ENCODE assay signal across 19 cellular contexts in the genomic region with DNA sequence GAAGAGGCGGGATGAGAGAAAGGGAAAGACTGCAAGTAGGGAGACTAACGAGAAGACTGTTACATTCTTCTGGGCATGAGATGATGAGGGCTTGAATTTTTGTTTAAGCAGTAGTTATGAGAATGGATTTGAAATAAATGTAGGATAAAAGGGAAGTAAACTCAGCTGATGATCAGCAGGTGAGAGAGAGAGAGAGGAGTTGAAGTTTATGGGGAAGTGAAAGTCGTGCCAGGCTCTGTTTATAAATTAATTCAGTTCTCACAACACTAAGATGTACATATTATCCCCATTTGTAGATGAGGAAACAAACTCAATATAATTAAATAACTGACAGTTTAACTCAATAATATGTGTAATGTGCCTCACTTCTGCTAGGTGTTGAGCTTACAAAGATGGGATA.
DNase-seq lines count a peak whose midpoint lies in the region; ATAC-seq, FAIRE-seq and TF ChIP-seq lines count a peak whose summit lies in the region.
"Had no signal": no experiment of that assay in that cellular context is flagged by ENCODE, and none has a peak within 500 bp of the region (broad histone marks: within the 10 kb centered on the region; RNA-seq: fewer than 3 reads in every experiment).

No MANE protein-coding gene starts in this region.

- DNase-seq in NOMO-1 (lab: John Stamatoyannopoulos, UW; ENCODE audit: unreplicated experiment in 2 of 2) = peak; percentile 71 to 91
- DNase-seq in GM12878 (ENCODE audit: low read depth, low spot score) = no peak
- no peak for DNase-seq in CD4-positive, alpha-beta T cell
- DNase-seq in GM10248 (ENCODE audit: extremely low spot score) = no peak
- DNase-seq: DMS79 treated with DMSO at 0.1 percent for 48 hours, GM23248, IMR-90, NCI-H1092, NCI-H146, NCI-H2227 treated with DMSO at 0.1 percent for 48 hours, NCI-H524, SW 1271 had no signal

- no peak overlapping the region for H3K27ac Mint-ChIP-seq in CD4-positive, alpha-beta T cell
- H3K27ac Mint-ChIP-seq: T-helper 2 cell treated with Interferon-gamma antibody and Interleukin-4, amounts not matched to agents 5 μg/mL and 100 μg/mL, for 36 hours had no signal

- peaks cover 6% of the 10 kb centered on the region; the same call in 1 of the 2 replicates for H3K9me3 ChIP-seq in DOHH2 (ENCODE audit: control insufficient read depth, insufficient read depth, low read length)
- no peaks in the 10 kb centered on the region; the same call in 2 of the 3 replicates for H3K9me3 ChIP-seq in GM12878 (replicated peaks; ENCODE audit: control insufficient read depth, insufficient read depth, low read length)
- peaks cover 11% of the 10 kb centered on the region for H3K9me3 ChIP-seq in CD4-positive, alpha-beta T cell (ENCODE audit: control insufficient read depth, low read length)

- H3K27me3 ChIP-seq in DOHH2 (ENCODE audit: control insufficient read depth, low read length) = no peaks in the 10 kb centered on the region
- no peaks in the 10 kb centered on the region for H3K27me3 ChIP-seq in GM12878 (replicated peaks in 1 of 2; ENCODE audit: control insufficient read depth in 2 of 2, insufficient read depth in 2 of 2, low read length in 1 of 2)
- no peaks in the 10 kb centered on the region for H3K27me3 ChIP-seq in CD4-positive, alpha-beta T cell (ENCODE audit: control insufficient read depth, insufficient read depth, low read length)
- H3K27me3 ChIP-seq: BLaER1 had no signal

- H3K4me1 ChIP-seq in DOHH2 (ENCODE audit: control insufficient read depth, low read length) (peaks cover 20% of the 10 kb centered on the region), GM12878 (ENCODE audit: control insufficient read depth, insufficient read depth, low read length) (no peaks in the 10 kb centered on the region)
- H3K4me1 ChIP-seq: BLaER1 had no signal

- no peak for TF ChIP-seq POLR2A in GM12878 (IDR thresholded peaks at IDR 0.05; ENCODE audit: low read depth, low read length)

- no peak overlapping the region for H3K9ac ChIP-seq in GM12878 (ENCODE audit: control insufficient read depth, insufficient read depth, low read length)
- H3K9ac ChIP-seq: BLaER1, GM23248 had no signal

- H3K36me3 Mint-ChIP-seq in CD4-positive, alpha-beta T cell (ENCODE audit: low read depth) = no peaks in the 10 kb centered on the region

- H3K9me2 ChIP-seq in DOHH2 (replicated peaks; ENCODE audit: control insufficient read depth, low read length) = no peaks in the 10 kb centered on the region

- H3K4me3 Mint-ChIP-seq in CD4-positive, alpha-beta T cell = no peak overlapping the region
- H3K4me3 Mint-ChIP-seq: T-helper 2 cell treated with Interferon-gamma antibody and Interleukin-4, amounts not matched to agents 5 μg/mL and 100 μg/mL, for 36 hours had no signal

- RAD21 ChIA-PET in GM12878 (lab: Charles Lee; ENCODE audit: unreplicated experiment) = no interaction called here

- 33% methylated on average over 3 of the region's 3 CpGs for WGBS in GM12878 (ENCODE audit: insufficient coverage, insufficient replicate concordance, low lambda C conversion rate, missing lambda C conversion rate)

- CTCF ChIA-PET in GM12878 (lab: Yijun Ruan, JAX) = no interaction called here
- CTCF ChIA-PET in CD4-positive, alpha-beta T cell (lab: Charles Lee) = no interaction called here
- CTCF ChIA-PET in GM10248 (lab: Yijun Ruan, JAX) = no interaction called here

- intact Hi-C loops in GM12878 (cut with micrococcal nuclease; ENCODE audit: unreplicated experiment) = no loop called here
- intact Hi-C loops in CD4-positive, alpha-beta T cell (cut with DNase I, micrococcal nuclease) = no loop called here

- ATAC-seq in HG03378 (IDR thresholded peaks at IDR 0.05; ENCODE audit: unreplicated experiment) (peak; percentile 49), GM12878 (peak; percentile 31; the same call in 2 of the 3 replicates), HG03196 (IDR thresholded peaks at IDR 0.05; ENCODE audit: unreplicated experiment) (no peak), HG03108 (IDR thresholded peaks at IDR 0.05; ENCODE audit: unreplicated experiment) (no peak)
- ATAC-seq in CD4-positive, alpha-beta T cell (ENCODE audit: poor library complexity) = no peak

- no peaks in the 10 kb centered on the region for H3F3A ChIP-seq in DOHH2 (ENCODE audit: control insufficient read depth, insufficient read depth)

- TF ChIP-seq CTCF in DOHH2 (IDR thresholded peaks at IDR 0.05; ENCODE audit: low read depth, low read length, poor library complexity, severe bottlenecking) (no peak), GM12878 (IDR thresholded peaks at IDR 0.05 in 2 of 3, conservative IDR thresholded peaks at IDR 0.05 in 1 of 3; ENCODE audit: control insufficient read depth in 2 of 3, extremely low read depth in 1 of 3, insufficient read depth in 1 of 3, low read depth in 3 of 3, low read length in 3 of 3) (no peak), GM10248 (IDR thresholded peaks at IDR 0.05; ENCODE audit: control extremely low read depth, extremely low read depth, low read depth, missing control alignments) (no peak)
- TF ChIP-seq CTCF in CD4-positive, alpha-beta T cell (IDR thresholded peaks at IDR 0.05) = no peak

- H3K9me3 Mint-ChIP-seq in CD4-positive, alpha-beta T cell = peaks cover 8% of the 10 kb centered on the region
- H3K9me3 Mint-ChIP-seq: T-helper 2 cell treated with Interferon-gamma antibody and Interleukin-4, amounts not matched to agents 5 μg/mL and 100 μg/mL, for 36 hours had no signal

- H2AFZ ChIP-seq in GM12878 (ENCODE audit: control insufficient read depth, low read depth, low read length) = no peak overlapping the region
- H2AFZ ChIP-seq: GM23248 had no signal

- H3K79me2 ChIP-seq in DOHH2 (ENCODE audit: control insufficient read depth, low read length) (no peaks in the 10 kb centered on the region), GM12878 (ENCODE audit: control insufficient read depth, insufficient read depth, low read length) (no peaks in the 10 kb centered on the region)

- H3K27ac ChIP-seq in DOHH2 (ENCODE audit: low read depth, low read length) (peak overlapping the region; percentile 44), GM12878 (ENCODE audit: control insufficient read depth, insufficient read depth) (no peak overlapping the region)
- no peak overlapping the region for H3K27ac ChIP-seq in CD4-positive, alpha-beta T cell (ENCODE audit: low read depth, low read length)
- H3K27ac ChIP-seq: BLaER1, GM23248 had no signal

- BruUV-seq in GM12878 (replicated peaks; lab: Mats Ljungman, UMichigan) = no TSS peak

- H3K4me2 ChIP-seq in DOHH2 (ENCODE audit: low read length) (peak overlapping the region; percentile 44), GM12878 (ENCODE audit: control insufficient read depth, insufficient read depth) (no peak overlapping the region)
- H3K4me2 ChIP-seq: BLaER1 had no signal

- TF ChIP-seq EP300 in GM12878 (IDR thresholded peaks at IDR 0.05; ENCODE audit: borderline replicate concordance in 1 of 2, control insufficient read depth in 1 of 2, low read depth in 2 of 2, low read length in 2 of 2) = no peak

- no peak for FAIRE-seq in GM12878 (lab: Jason Lieb, UNC)
- FAIRE-seq: G401.6 had no signal

- POLR2A ChIA-PET in GM12878 (lab: Charles Lee) (no interaction called here), GM10248 (lab: Yijun Ruan, JAX) (interaction anchor here (0.6 kb wide), 1 partner anchor 598 kb away, joined by 4 read pairs; no protein-coding TSS in a partner anchor)
- POLR2A ChIA-PET in CD4-positive, alpha-beta T cell (lab: Charles Lee) = no interaction called here

- H3K36me3 ChIP-seq in DOHH2 (ENCODE audit: control insufficient read depth, low read length) (no peaks in the 10 kb centered on the region), GM12878 (ENCODE audit: control insufficient read depth in 2 of 2, insufficient read depth in 2 of 2, low read length in 1 of 2) (no peaks in the 10 kb centered on the region)
- H3K36me3 ChIP-seq: BLaER1 had no signal

- H4K20me1 ChIP-seq in DOHH2 (ENCODE audit: control insufficient read depth, insufficient read depth, low read depth, low read length) = no peaks in the 10 kb centered on the region
- H4K20me1 ChIP-seq in GM12878 (ENCODE audit: control insufficient read depth, insufficient read depth) = no peaks in the 10 kb centered on the region
- H4K20me1 ChIP-seq: BLaER1 had no signal

- no peak for TF ChIP-seq RAD21 in GM12878 (IDR thresholded peaks at IDR 0.05; ENCODE audit: insufficient read depth, low read depth, low read length)

- in situ Hi-C loops in GM12878 (cut with MboI) = no loop called here

- peaks cover 9% of the 10 kb centered on the region for H3K27me3 Mint-ChIP-seq in CD4-positive, alpha-beta T cell

- H3K4me3 ChIP-seq in DOHH2 (ENCODE audit: low read length) = no peak overlapping the region
- H3K4me3 ChIP-seq in GM12878 = no peak overlapping the region
- H3K4me3 ChIP-seq: BLaER1, GM23248 had no signal

- SMC1A ChIA-PET in GM12878 (lab: Charles Lee; ENCODE audit: uncharacterized antibody, unreplicated experiment) = no interaction called here

- no peaks in the 10 kb centered on the region for H3K4me1 Mint-ChIP-seq in CD4-positive, alpha-beta T cell (ENCODE audit: low read depth)

TF ChIP-seq in GM12878, 131 proteins besides CTCF, POLR2A, EP300 and RAD21 (continues in another document):
- TF ChIP-seq MTA2 (IDR thresholded peaks at IDR 0.05; ENCODE audit: low read depth) (peak; percentile 48; the same call in 1 of the 2 replicates), SMARCA5 (IDR thresholded peaks at IDR 0.05) (no peak), DPF2 (IDR thresholded peaks at IDR 0.05) (peak; percentile 36; the same call in 1 of the 2 replicates), BCL11A (IDR thresholded peaks at IDR 0.05; ENCODE audit: low read depth, low read length) (0 out of 2 replicates have a peak, but pooled peaks have one; percentile 21), IKZF1 (conservative IDR thresholded peaks at IDR 0.05) (peak; percentile 44), SPI1 (IDR thresholded peaks at IDR 0.05; ENCODE audit: borderline replicate concordance, insufficient read depth, low read depth, low read length) (peak; percentile 79; the same call in 1 of the 2 replicates), MLLT1 (IDR thresholded peaks at IDR 0.05) (no peak), BHLHE40 (IDR thresholded peaks at IDR 0.05; ENCODE audit: borderline replicate concordance in 1 of 2, low read depth in 2 of 2, low read length in 1 of 2) (peak; percentile 75 to 81), IKZF2 (IDR thresholded peaks at IDR 0.05) (peak; percentile 41 to 53; a peak in 2 of 4 replicates)

Comparison
In these comparisons a context has a peak if more than half of its experiments do, and no peak if none do; other contexts are left out.
1. ATAC-seq: peak in HG03378 (single experiment) and GM12878 (single experiment); none in HG03196 (single experiment), HG03108 (single experiment) and CD4-positive, alpha-beta T cell (single experiment).
2. DNase-seq: peak in NOMO-1 (2 of 2); none in GM12878 (single experiment), CD4-positive, alpha-beta T cell (0 of 10) and GM10248 (single experiment).